Comparison of ENCODE assay signal across 20 cellular contexts in the genomic region with DNA sequence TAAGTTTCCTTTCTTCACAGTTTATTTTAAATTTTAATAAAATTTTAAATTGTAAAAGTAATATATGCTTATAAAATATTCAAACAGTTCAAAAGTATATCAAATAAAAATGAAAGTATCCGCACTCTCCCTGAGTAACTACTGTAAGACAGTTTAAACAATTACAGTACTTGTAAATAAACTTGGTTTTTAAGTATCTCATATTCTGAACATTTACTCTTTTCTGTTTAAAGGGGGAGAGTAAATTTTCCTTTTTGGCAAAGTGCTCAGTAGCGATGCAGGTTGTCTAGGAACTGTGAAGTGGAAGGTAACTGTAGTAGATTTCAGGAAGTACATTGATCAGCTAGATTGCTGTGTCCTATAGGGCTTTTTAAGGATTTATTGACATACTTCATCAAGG. TPM values are rescaled to one million over a fixed set of nuclear protein-coding genes. Genes with fewer than 3 reads are reported as not detected.
"Had no signal": no experiment of that assay in that cellular context is flagged by ENCODE, and none has a peak within 500 bp of the region (broad histone marks: within the 10 kb centered on the region; RNA-seq: fewer than 3 reads in every experiment).

No MANE protein-coding gene starts in this region.

- H3K9me3 ChIP-seq: MG63, SJCRH30 had no signal

- H3K4me3 ChIP-seq: MG63, SJCRH30 had no signal

- H3K27ac ChIP-seq: SJCRH30 had no signal

- DNase-seq: KBM-7, MG63, NCI-H1092, NCI-H1105 treated with DMSO at 0.1 percent for 48 hours, NCI-H1417 treated with DMSO at 0.1 percent for 48 hours, NCI-H146, NCI-H1694 treated with DMSO at 0.1 percent for 48 hours, NCI-H1930, NCI-H2081, NCI-H2107, NCI-H2171 treated with DMSO at 0.1 percent for 48 hours, NCI-H345, NCI-H446 treated with DMSO at 0.1 percent for 48 hours, NCI-H510A treated with DMSO at 0.1 percent for 48 hours, NCI-H526, NCI-H82, SHP77 treated with DMSO at 0.1 percent for 48 hours, SJCRH30 had no signal

- H3K36me3 ChIP-seq: SJCRH30 had no signal

- H3K27me3 ChIP-seq: MG63, SJCRH30 had no signal

- ATAC-seq: Right ventricle myocardium inferior had no signal

RNA-seq across cellular contexts. Expression of a gene that starts 40.3 kb away (rescaled TPM):
- total RNA-seq: HT-29, Right ventricle myocardium inferior had no signal
